19 cellular contexts compared by ENCODE assay signal in genomic region chr12:95326855-95327254, GRCh38.
DNase-seq lines count a peak whose midpoint lies in the region; ATAC-seq, FAIRE-seq and TF ChIP-seq lines count a peak whose summit lies in the region.
"Had no signal": no experiment of that assay in that cellular context is flagged by ENCODE, and none has a peak within 500 bp of the region (broad histone marks: within the 10 kb centered on the region; RNA-seq: fewer than 3 reads in every experiment).

No MANE protein-coding gene starts in this region.

- H3K4me3 ChIP-seq in A549 (no peak overlapping the region), PC-9 (no peak overlapping the region), K562 (no peak overlapping the region), coronary artery (no peak overlapping the region), stomach (no peak overlapping the region)
- H3K4me3 ChIP-seq: BLaER1 treated with 17β-estradiol and CSF1 and Interleukin-3, amounts not matched to agents 10 nM and 100 nM; GM12878; GM23248 had no signal

- DNase-seq in A549 (ENCODE audit: low read depth in 1 of 2, low spot score in 1 of 2): peak in 1 of 2 experiments; percentile 69
- no peak for DNase-seq in PC-9
- no peak for DNase-seq in K562 (ENCODE audit: extremely low read depth in 1 of 4, low spot score in 3 of 4)
- DNase-seq in H4 (ENCODE audit: low spot score): no peak
- no peak for DNase-seq in coronary artery (ENCODE audit: low spot score)
- no peak for DNase-seq in stomach
- DNase-seq: CD8-positive, alpha-beta T cell; DMS 273 treated with DMSO at 0.1 percent for 48 hours; DND-41; EL; HFFc6 had no signal

- peak overlapping the region; percentile 38 to 72 (median 68) for H3K27ac Mint-ChIP-seq in nephron
- H3K27ac Mint-ChIP-seq: B cell; CD8-positive, alpha-beta T cell; HFFc6; IgD-negative memory B cell had no signal

- H3K36me3 Mint-ChIP-seq in nephron (ENCODE audit: low read depth): no peaks in the 10 kb centered on the region
- H3K36me3 Mint-ChIP-seq: CD8-positive, alpha-beta T cell had no signal

- no peak for TF ChIP-seq CTCF in A549 (IDR thresholded peaks at IDR 0.05)
- TF ChIP-seq CTCF in PC-9 (conservative IDR thresholded peaks at IDR 0.05): no peak
- no peak for TF ChIP-seq CTCF in K562 (IDR thresholded peaks at IDR 0.05 in 2 of 3, conservative IDR thresholded peaks at IDR 0.05 in 1 of 3; ENCODE audit: insufficient read depth in 2 of 3, low read depth in 1 of 3, low read length in 3 of 3)
- no peak for TF ChIP-seq CTCF in nephron (IDR thresholded peaks at IDR 0.05; ENCODE audit: unreplicated experiment in 3 of 3)
- no peak for TF ChIP-seq CTCF in coronary artery (IDR thresholded peaks at IDR 0.05)
- no peak for TF ChIP-seq CTCF in stomach (IDR thresholded peaks at IDR 0.05)

- POLR2A ChIA-PET in A549 (lab: Yijun Ruan, JAX) (interaction anchor here (1.1 to 1.6 kb wide), 2 partner anchors 9 to 109 kb away, joined by 11 to 12 read pairs; partner anchors contain the start of genes FGD6 and VEZT), PC-9 (lab: Charles Lee; ENCODE audit: unreplicated experiment) (no interaction called here), K562 (lab: Yijun Ruan, JAX) (interaction anchor here (0.6 to 1.2 kb wide), 2 partner anchors 10 to 297 kb away, joined by 3 read pairs; no protein-coding TSS in a partner anchor)

- intact Hi-C loops in PC-9 (cut with micrococcal nuclease; ENCODE audit: unreplicated experiment) (no loop called here), K562 (cut with micrococcal nuclease) (no loop called here), stomach (cut with DNase I; ENCODE audit: low total_unique reads) (no loop called here)

- no peaks in the 10 kb centered on the region for H3K9me1 ChIP-seq in K562 (ENCODE audit: control insufficient read depth, insufficient read depth, low read length)

- BruUV-seq in PC-9 (replicated peaks; lab: Mats Ljungman, UMichigan) (no TSS peak), K562 (replicated peaks; lab: Mats Ljungman, UMichigan) (no TSS peak)

- no peak overlapping the region for H3K4me3 Mint-ChIP-seq in nephron
- H3K4me3 Mint-ChIP-seq: B cell; CD8-positive, alpha-beta T cell; HFFc6; IgD-negative memory B cell had no signal

- H3K36me3 ChIP-seq in PC-9 (ENCODE audit: low read depth) (no peaks in the 10 kb centered on the region), K562 (ENCODE audit: control insufficient read depth, insufficient read depth, low read length) (no peaks in the 10 kb centered on the region), stomach (no peaks in the 10 kb centered on the region)
- H3K36me3 ChIP-seq: BLaER1 treated with 17β-estradiol and CSF1 and Interleukin-3, amounts not matched to agents 10 nM and 100 nM had no signal

- no peaks in the 10 kb centered on the region for H3K9me2 ChIP-seq in PC-9 (ENCODE audit: insufficient read depth)

- H3F3A ChIP-seq in PC-9 (ENCODE audit: insufficient read depth, low read depth): 0 out of 2 replicates have a peak, but pooled peaks cover 6% of the 10 kb centered on the region

- CTCF ChIA-PET in A549 (lab: Yijun Ruan, JAX): interaction anchor here (3.1 to 3.9 kb wide), 2 partner anchors 11 to 14 kb away, joined by 13 to 22 read pairs; no protein-coding TSS in a partner anchor
- CTCF ChIA-PET in PC-9 (lab: Charles Lee): interaction anchor here (0.6 kb wide), 1 partner anchor 20 kb away, joined by 10 read pairs; no protein-coding TSS in a partner anchor
- CTCF ChIA-PET in K562 (lab: Yijun Ruan, JAX; ENCODE audit: low intra/inter-chr PET ratio): no interaction called here

- H3K4me1 ChIP-seq in A549 (peaks cover 77% of the 10 kb centered on the region), PC-9 (replicated peaks; ENCODE audit: insufficient read depth) (peaks cover 25% of the 10 kb centered on the region), K562 (replicated peaks in 1 of 2; ENCODE audit: control insufficient read depth in 2 of 2, insufficient read depth in 2 of 2, low read length in 2 of 2) (0 out of 5 replicates have a peak, but pooled peaks cover 0 to 2% of the 10 kb centered on the region in 2 experiments), stomach (peaks cover 0 to 28% (median 3%) of the 10 kb centered on the region in 4 donors)
- H3K4me1 ChIP-seq: BLaER1 treated with 17β-estradiol and CSF1 and Interleukin-3, amounts not matched to agents 10 nM and 100 nM had no signal

- no peak; a peak in 1 of 5 replicates for TF ChIP-seq RAD21 in A549 (conservative IDR thresholded peaks at IDR 0.05 in 1 of 2, IDR thresholded peaks at IDR 0.05 in 1 of 2)
- no peak for TF ChIP-seq RAD21 in K562 (CRISPR knock-in tag; conservative IDR thresholded peaks at IDR 0.05 in 1 of 2, IDR thresholded peaks at IDR 0.05 in 1 of 2)

- FAIRE-seq in A549 (lab: Jason Lieb, UNC) (no peak), K562 (lab: Jason Lieb, UNC) (peak; percentile 11)
- FAIRE-seq: GM12878 had no signal

- in situ Hi-C loops in K562 (cut with MboI): no loop called here

- ATAC-seq in A549 (peak; percentile 68 to 72), K562 (no peak), esophagus mucosa (no peak)
- ATAC-seq: CD8-positive, alpha-beta T cell; GM12878 had no signal

- H3K27me3 ChIP-seq in PC-9 (ENCODE audit: insufficient read depth, low read depth): no peaks in the 10 kb centered on the region
- H3K27me3 ChIP-seq in K562 (ENCODE audit: control insufficient read depth in 2 of 2, insufficient read depth in 2 of 2, low read length in 2 of 2): peaks cover 0 to 3% of the 10 kb centered on the region in 2 experiments; a peak in 1 of 5 replicates
- H3K27me3 ChIP-seq in stomach: no peaks in the 10 kb centered on the region
- H3K27me3 ChIP-seq: BLaER1 treated with 17β-estradiol and CSF1 and Interleukin-3, amounts not matched to agents 10 nM and 100 nM had no signal

- H3K9ac ChIP-seq in K562 (ENCODE audit: insufficient read depth in 1 of 2, low read depth in 2 of 2, low read length in 2 of 2): no peak overlapping the region
- H3K9ac ChIP-seq: BLaER1 treated with 17β-estradiol and CSF1 and Interleukin-3, amounts not matched to agents 10 nM and 100 nM; GM23248 had no signal

- H3K9me3 ChIP-seq in A549: no peaks in the 10 kb centered on the region
- H3K9me3 ChIP-seq in PC-9 (ENCODE audit: insufficient read depth, low read depth): no peaks in the 10 kb centered on the region
- H3K9me3 ChIP-seq in K562 (replicated peaks; ENCODE audit: control insufficient read depth, insufficient read depth, low read depth, low read length): no peaks in the 10 kb centered on the region
- H3K9me3 ChIP-seq in stomach: no peaks in the 10 kb centered on the region
- H3K9me3 ChIP-seq: BLaER1 treated with 17β-estradiol and CSF1 and Interleukin-3, amounts not matched to agents 10 nM and 100 nM had no signal

- 40% methylated on average over 5 of the region's 5 CpGs for WGBS in A549 (ENCODE audit: missing lambda C conversion rate)
- 6% methylated on average over 5 of the region's 5 CpGs for WGBS in K562 (ENCODE audit: insufficient coverage, low coverage, missing lambda C conversion rate)
- 63 to 74% (median 68%) methylated on average over 5 of the region's 5 CpGs for WGBS in stomach, 5 donors

- H4K20me1 ChIP-seq in PC-9 (ENCODE audit: insufficient read depth) (no peaks in the 10 kb centered on the region), K562 (replicated peaks; ENCODE audit: control insufficient read depth, insufficient read depth, low read length) (no peaks in the 10 kb centered on the region)
- H4K20me1 ChIP-seq: BLaER1 treated with 17β-estradiol and CSF1 and Interleukin-3, amounts not matched to agents 10 nM and 100 nM had no signal

- TF ChIP-seq POLR2A in A549 (IDR thresholded peaks at IDR 0.05; ENCODE audit: low read length) (no peak), K562 (conservative IDR thresholded peaks at IDR 0.05) (no peak), stomach (IDR thresholded peaks at IDR 0.05) (no peak)

- H2AFZ ChIP-seq in PC-9: no peak overlapping the region
- H2AFZ ChIP-seq in K562 (ENCODE audit: low read depth, low read length): no peak overlapping the region
- H2AFZ ChIP-seq: GM23248 had no signal

- peak overlapping the region; percentile 62 for H3K4me2 ChIP-seq in A549
- H3K4me2 ChIP-seq in PC-9: peak overlapping the region; percentile 49
- no peak overlapping the region for H3K4me2 ChIP-seq in K562 (ENCODE audit: insufficient read depth, low read length)
- H3K4me2 ChIP-seq: BLaER1 treated with 17β-estradiol and CSF1 and Interleukin-3, amounts not matched to agents 10 nM and 100 nM had no signal

- H3K27ac ChIP-seq in A549 (peak overlapping the region; percentile 88 to 89), PC-9 (peak overlapping the region; percentile 44), K562 (ENCODE audit: extremely low read depth, low read depth, low read length) (no peak overlapping the region), coronary artery (no peak overlapping the region), stomach (no peak overlapping the region)
- H3K27ac ChIP-seq: 22Rv1; BLaER1 treated with 17β-estradiol and CSF1 and Interleukin-3, amounts not matched to agents 10 nM and 100 nM; GM23248 had no signal

- H3K27me3 Mint-ChIP-seq in nephron (ENCODE audit: low read depth): no peaks in the 10 kb centered on the region
- H3K27me3 Mint-ChIP-seq: IgD-negative memory B cell had no signal

- H3K9me3 Mint-ChIP-seq in nephron: no peaks in the 10 kb centered on the region
- H3K9me3 Mint-ChIP-seq: CD8-positive, alpha-beta T cell; HFFc6; IgD-negative memory B cell had no signal

- TF ChIP-seq EP300 in A549 (IDR thresholded peaks at IDR 0.05) (no peak), K562 (IDR thresholded peaks at IDR 0.05; ENCODE audit: low read length) (no peak), stomach (IDR thresholded peaks at IDR 0.05) (no peak)

- H3K4me1 Mint-ChIP-seq in nephron: peaks cover 36% of the 10 kb centered on the region
- H3K4me1 Mint-ChIP-seq: B cell, IgD-negative memory B cell had no signal

- no peaks in the 10 kb centered on the region for H3K79me2 ChIP-seq in PC-9 (ENCODE audit: low read depth)
- H3K79me2 ChIP-seq in K562 (ENCODE audit: control insufficient read depth, insufficient read depth, low read length): no peaks in the 10 kb centered on the region

TF ChIP-seq in A549, 52 proteins besides CTCF, POLR2A, EP300 and RAD21 (continues in another document):
- TF ChIP-seq JUN (IDR thresholded peaks at IDR 0.05) (peak in 1 of 2 experiments; percentile 42; a peak in 1 of 5 replicates), NPAS2 (CRISPR knock-in tag; IDR thresholded peaks at IDR 0.05; ENCODE audit: borderline replicate concordance) (no peak), JUNB (IDR thresholded peaks at IDR 0.05) (peak; percentile 44; the same call in 1 of the 2 replicates)

TF ChIP-seq in K562, 482 proteins besides CTCF, POLR2A, EP300 and RAD21:
- TF ChIP-seq KLF6 (CRISPR knock-in tag; IDR thresholded peaks at IDR 0.05; ENCODE audit: borderline replicate concordance) (no peak), BRF1 (IDR thresholded peaks at IDR 0.05; ENCODE audit: borderline replicate concordance, extremely low read depth, insufficient read length) (no peak), NCOR1 (IDR thresholded peaks at IDR 0.05) (no peak), SIX5 (IDR thresholded peaks at IDR 0.05; ENCODE audit: borderline replicate concordance in 1 of 2, insufficient read depth in 1 of 2, low read depth in 1 of 2, low read length in 2 of 2) (no peak), BRCA1 (IDR thresholded peaks at IDR 0.05) (no peak), BRCA1 (CRISPR knock-in tag; IDR thresholded peaks at IDR 0.05) (no peak), GTF2E2 (tag; IDR thresholded peaks at IDR 0.05) (no peak)
TF ChIP-seq in K562: peak in this region for 0.

Comparison
In these comparisons a context has a peak if more than half of its experiments do, and no peak if none do; other contexts are left out.
1. ATAC-seq: peak in A549 (2 of 2); none in K562 (single experiment) and esophagus mucosa (single experiment).
2. H3K27ac ChIP-seq: peak in A549 (2 of 2) and PC-9 (single experiment); none in K562 (single experiment), coronary artery (0 of 2) and stomach (0 of 5).
3. Of the 35 proteins assayed by ChIP-seq in both K562 and A549: peak only in K562: none; only in A549: CHD2, JUNB and REST; in both: none; in neither: 31; mixed calls (peak in some experiments, not most) for 1.